Comparison of ENCODE assay signal across 1 cellular context in the genomic region with DNA sequence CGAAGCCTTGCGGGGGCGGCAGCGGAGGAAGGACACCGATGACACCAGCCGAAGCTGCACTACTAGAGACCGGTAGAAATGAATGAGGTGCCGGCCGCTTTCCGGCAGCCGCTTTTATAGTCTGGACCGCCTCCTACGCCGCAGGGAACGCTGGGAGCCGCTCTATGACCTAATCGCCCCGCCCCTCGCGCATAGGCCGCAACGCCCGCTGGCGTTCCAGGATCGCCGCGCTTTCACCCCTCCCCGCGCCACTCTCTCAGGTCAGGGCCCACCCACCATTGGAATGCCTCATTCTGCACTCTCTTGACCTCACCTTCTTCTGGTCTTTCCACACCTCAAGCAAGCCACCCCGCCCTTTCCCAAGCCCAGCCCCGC.
TF ChIP-seq lines count a peak whose summit lies in the region.

Gene DDX5 (minus strand): TSS at position 89 of the 375 bp plus-strand sequence. CDS start 170 bp downstream, outside the sequence.

TF ChIP-seq in K562, 482 proteins besides CTCF, POLR2A, EP300 and RAD21 (continued from another document and continues in another):
- TF ChIP-seq ZBTB49 (CRISPR knock-in tag; IDR thresholded peaks at IDR 0.05; ENCODE audit: borderline replicate concordance) (no peak), PML (IDR thresholded peaks at IDR 0.05; ENCODE audit: low read length) (peak; percentile 96), TOE1 (IDR thresholded peaks at IDR 0.05; ENCODE audit: borderline replicate concordance) (no peak), TOE1 (CRISPR knock-in tag; IDR thresholded peaks at IDR 0.05; ENCODE audit: borderline replicate concordance, low read depth) (peak; percentile 96; the same call in 1 of the 2 replicates), SMARCE1 (IDR thresholded peaks at IDR 0.05) (no peak), RB1 (IDR thresholded peaks at IDR 0.05; ENCODE audit: low read depth) (peak; percentile 76), NFATC3 (IDR thresholded peaks at IDR 0.05) (no peak), GATAD2B (IDR thresholded peaks at IDR 0.05; ENCODE audit: borderline replicate concordance) (no peak), PHF8 (IDR thresholded peaks at IDR 0.05; ENCODE audit: borderline replicate concordance, low read length) (no peak; the same call in 1 of the 2 replicates), NONO (IDR thresholded peaks at IDR 0.05; ENCODE audit: low read depth in 2 of 2, low read length in 1 of 2) (peak; percentile 80 to 82; a peak in 3 of 4 replicates), ZNF121 (CRISPR knock-in tag; conservative IDR thresholded peaks at IDR 0.05) (no peak), ARID3A (IDR thresholded peaks at IDR 0.05; ENCODE audit: borderline replicate concordance, low read depth, low read length) (no peak), IRF1 (CRISPR knock-in tag; IDR thresholded peaks at IDR 0.05; ENCODE audit: borderline replicate concordance) (0 out of 2 replicates have a peak, but pooled peaks have one; percentile 79), PRPF4 (IDR thresholded peaks at IDR 0.05; ENCODE audit: insufficient read depth, low read depth, low read length, poor library complexity, severe bottlenecking) (peak; percentile 99), CBX1 (IDR thresholded peaks at IDR 0.05; ENCODE audit: low read depth) (peak; percentile 68; the same call in 1 of the 2 replicates), MTA3 (IDR thresholded peaks at IDR 0.05; ENCODE audit: borderline replicate concordance) (peak; percentile 98), ZNF589 (CRISPR knock-in tag; IDR thresholded peaks at IDR 0.05; ENCODE audit: low read depth) (peak; percentile 20; the same call in 1 of the 2 replicates), ZNF644 (tag; IDR thresholded peaks at IDR 0.05; ENCODE audit: low read depth) (no peak), HOXB6 (CRISPR knock-in tag; IDR thresholded peaks at IDR 0.05; ENCODE audit: borderline replicate concordance) (no peak), FOXJ3 (CRISPR knock-in tag; IDR thresholded peaks at IDR 0.05) (no peak), ZC3H11A (IDR thresholded peaks at IDR 0.05; ENCODE audit: low read depth, low read length) (0 out of 2 replicates have a peak, but pooled peaks have one; percentile 1), XRCC4 (IDR thresholded peaks at IDR 0.05; ENCODE audit: extremely low read depth, insufficient read depth, insufficient read length) (no peak), RUNX1 (IDR thresholded peaks at IDR 0.05; ENCODE audit: low read depth) (no peak), DDX20 (tag; IDR thresholded peaks at IDR 0.05; ENCODE audit: low read depth) (no peak), SRSF7 (optimal IDR thresholded peaks at IDR 0.05; ENCODE audit: low read depth, low read length) (no peak), ETS1 (conservative IDR thresholded peaks at IDR 0.05; ENCODE audit: control insufficient read depth, low read depth, low read length) (peak; percentile 90), POU5F1 (IDR thresholded peaks at IDR 0.05; ENCODE audit: borderline replicate concordance, low read depth, low read length, partially characterized antibody) (no peak), ZNF263 (CRISPR knock-in tag; IDR thresholded peaks at IDR 0.05; ENCODE audit: borderline replicate concordance) (peak; percentile 12; the same call in 1 of the 2 replicates), POLR2AphosphoS2 (IDR thresholded peaks at IDR 0.05; ENCODE audit: low read length) (no peak; the same call in 1 of the 2 replicates), CUX1 (CRISPR knock-in tag; IDR thresholded peaks at IDR 0.05) (no peak), ZNF134 (CRISPR knock-in tag; conservative IDR thresholded peaks at IDR 0.05) (no peak), ZMIZ1 (IDR thresholded peaks at IDR 0.05; ENCODE audit: low read depth in 2 of 2, low read length in 2 of 2) (peak in 1 of 2 experiments; percentile 90; a peak in 2 of 4 replicates), COPS2 (conservative IDR thresholded peaks at IDR 0.05) (no peak), CAMTA2 (CRISPR knock-in tag; conservative IDR thresholded peaks at IDR 0.05) (no peak), CGGBP1 (CRISPR knock-in tag; IDR thresholded peaks at IDR 0.05) (peak; percentile 70; the same call in 1 of the 2 replicates), FOXA3 (CRISPR knock-in tag; conservative IDR thresholded peaks at IDR 0.05 in 1 of 2, IDR thresholded peaks at IDR 0.05 in 1 of 2) (no peak), IRF2 (CRISPR knock-in tag; IDR thresholded peaks at IDR 0.05) (no peak)
- TF ChIP-seq, protein P1, sequence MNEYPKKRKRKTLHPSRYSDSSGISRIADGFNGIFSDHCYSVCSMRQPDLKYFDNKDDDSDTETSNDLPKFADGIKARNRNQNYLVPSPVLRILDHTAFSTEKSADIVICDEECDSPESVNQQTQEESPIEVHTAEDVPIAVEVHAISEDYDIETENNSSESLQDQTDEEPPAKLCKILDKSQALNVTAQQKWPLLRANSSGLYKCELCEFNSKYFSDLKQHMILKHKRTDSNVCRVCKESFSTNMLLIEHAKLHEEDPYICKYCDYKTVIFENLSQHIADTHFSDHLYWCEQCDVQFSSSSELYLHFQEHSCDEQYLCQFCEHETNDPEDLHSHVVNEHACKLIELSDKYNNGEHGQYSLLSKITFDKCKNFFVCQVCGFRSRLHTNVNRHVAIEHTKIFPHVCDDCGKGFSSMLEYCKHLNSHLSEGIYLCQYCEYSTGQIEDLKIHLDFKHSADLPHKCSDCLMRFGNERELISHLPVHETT (CRISPR knock-in tag; conservative IDR thresholded peaks at IDR 0.05 in 1 of 2, IDR thresholded peaks at IDR 0.05 in 1 of 2) = no peak
